ENCODE assay signal across 8 cellular contexts in the genomic region with DNA sequence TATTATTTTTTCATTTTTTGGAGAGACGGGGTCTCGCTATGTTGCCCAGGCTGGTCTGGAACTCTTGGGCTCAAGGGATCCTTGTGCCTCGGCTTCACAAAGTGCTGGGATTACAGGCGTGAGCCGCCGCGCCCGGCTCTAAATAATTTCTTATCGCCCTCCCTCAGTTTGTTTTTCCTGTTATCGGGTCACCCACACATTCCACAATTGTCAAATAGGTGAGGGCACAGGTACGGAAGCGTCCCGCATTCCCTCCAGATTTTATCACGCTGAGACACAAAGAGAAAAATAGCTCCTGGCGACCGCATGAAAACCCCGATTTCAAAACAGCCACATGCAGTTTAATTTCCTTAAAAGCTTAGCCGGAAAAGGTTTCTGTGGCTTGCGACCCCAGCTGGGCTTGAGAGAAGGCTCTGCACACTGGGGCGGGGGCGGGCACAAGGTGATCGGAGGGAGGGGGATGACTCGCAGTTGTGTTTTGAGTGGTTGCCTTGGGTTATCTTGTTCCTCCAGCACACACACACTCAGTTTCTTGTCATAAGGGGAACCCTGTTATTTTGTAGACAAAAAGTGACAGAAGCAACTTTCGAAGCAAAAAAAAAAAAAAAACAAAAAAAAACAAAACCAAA. TPM values are rescaled to one million over a fixed set of nuclear protein-coding genes. Genes with fewer than 3 reads are reported as not detected.
DNase-seq lines count a peak whose midpoint lies in the region; ATAC-seq and TF ChIP-seq lines count a peak whose summit lies in the region.

No MANE protein-coding gene starts in this region.

- peak; percentile 39 for ATAC-seq in GM18498 (IDR thresholded peaks at IDR 0.05; ENCODE audit: unreplicated experiment)
- ATAC-seq in HG02798 (IDR thresholded peaks at IDR 0.05; ENCODE audit: poor library complexity, unreplicated experiment) = peak; percentile 31

- H3K4me3 ChIP-seq in foreskin fibroblast (ENCODE audit: low read depth in 1 of 2, low read length in 2 of 2) (peak overlapping the region; percentile 54 to 56), urinary bladder (ENCODE audit: low read depth, low read length) (peak overlapping the region; percentile 63)

- H3K27ac ChIP-seq in urinary bladder (ENCODE audit: low read depth) = no peak overlapping the region

- H3K9me3 Mint-ChIP-seq in progenitor cell of endocrine pancreas (ENCODE audit: low read depth) = no peaks in the 10 kb centered on the region

- DNase-seq in NOMO-1 treated with dmso at 0.1 percent for 144 hours (lab: John Stamatoyannopoulos, UW; ENCODE audit: unreplicated experiment) = peak; percentile 79
- DNase-seq in activated T-cell treated with anti-CD3 and anti-CD28 coated beads, Interleukin-2, amount 50 U/mL, for 1 hour = peak; percentile 75
- DNase-seq in foreskin fibroblast = peak in 1 of 2 donors; percentile 3
- peak; percentile 12 for DNase-seq in progenitor cell of endocrine pancreas (ENCODE audit: low spot score, unreplicated experiment)
- no peak for DNase-seq in NCI-H1436 treated with DMSO at 0.1 percent for 48 hours (lab: John Stamatoyannopoulos, UW)

- TF ChIP-seq CTCF in foreskin fibroblast (IDR thresholded peaks at IDR 0.05; ENCODE audit: low read depth, low read length) (no peak), progenitor cell of endocrine pancreas (IDR thresholded peaks at IDR 0.05; ENCODE audit: unreplicated experiment) (no peak)

- peaks cover 7% of the 10 kb centered on the region for H3K27me3 Mint-ChIP-seq in progenitor cell of endocrine pancreas

- peak overlapping the region; percentile 98 for H3K27ac Mint-ChIP-seq in progenitor cell of endocrine pancreas

- peaks cover 4% of the 10 kb centered on the region for H3K4me1 ChIP-seq in urinary bladder (ENCODE audit: insufficient read depth)

- H3K4me1 Mint-ChIP-seq in progenitor cell of endocrine pancreas (ENCODE audit: low read depth) = peaks cover 4% of the 10 kb centered on the region

- no peaks in the 10 kb centered on the region for H3K36me3 Mint-ChIP-seq in progenitor cell of endocrine pancreas (ENCODE audit: insufficient read depth)

- H3K36me3 ChIP-seq in urinary bladder (ENCODE audit: insufficient read depth) = no peaks in the 10 kb centered on the region

- WGBS in urinary bladder = 2% methylated on average over 24 of the region's 24 CpGs

- H3K4me3 Mint-ChIP-seq in progenitor cell of endocrine pancreas (ENCODE audit: low read depth) = peak overlapping the region; percentile 95

RNA-seq across cellular contexts. Expression of a gene that starts 0.7 kb away (rescaled TPM):
- 16.7 and 17.2 TPM in 2 replicates for total RNA-seq in progenitor cell of endocrine pancreas
- 29.6 TPM for total RNA-seq in urinary bladder
- 4.5 TPM for polyA plus RNA-seq in urinary bladder
